In genomic region chr3:50724831-50725230, GRCh38 we compare ENCODE assay signal across 8 cellular contexts. TPM values are rescaled to one million over a fixed set of nuclear protein-coding genes. Genes with fewer than 3 reads are reported as not detected.
"Had no signal": no experiment of that assay in that cellular context is flagged by ENCODE, and none has a peak within 500 bp of the region (broad histone marks: within the 10 kb centered on the region; RNA-seq: fewer than 3 reads in every experiment).

No MANE protein-coding gene starts in this region.

- H3K4me3 ChIP-seq: K562 had no signal

- H3K27ac ChIP-seq: HL-60, KMS-11 had no signal

- ATAC-seq: HepG2, K562 had no signal

- FAIRE-seq: HepG2, HTR-8/SVneo, K562 had no signal

- DNase-seq: IMR-90, KBM-7, KG1 had no signal

RNA-seq across cellular contexts. Expression of gene DOCK3, which starts 50.1 kb away (rescaled TPM):
- total RNA-seq: HepG2 had no signal
